Comparison of ENCODE assay signal across 20 cellular contexts in genomic region chr12:105399428-105400081, GRCh38.
"Had no signal": no experiment of that assay in that cellular context is flagged by ENCODE, and none has a peak within 500 bp of the region (broad histone marks: within the 10 kb centered on the region; RNA-seq: fewer than 3 reads in every experiment).

No MANE protein-coding gene starts in this region.

- H3K27ac Mint-ChIP-seq: activated B cell treated with CpG ODN at 0.5 μM for 24 hours; activated CD4-positive, alpha-beta T cell treated with anti-CD3 and anti-CD28 coated beads, Interleukin-2, amount 10 ng/mL, durations not matched to agents 24 days and 14 days; activated CD8-positive, alpha-beta memory T cell treated with anti-CD3 and anti-CD28 coated beads, Interleukin-2, amount 10 ng/mL, durations not matched to agents 7 days and 5 days; activated naive CD4-positive, alpha-beta T cell treated with anti-CD3 and anti-CD28 coated beads, Interleukin-2, amount 50 U/mL, for 72 hours; activated T-cell treated with anti-CD3 and anti-CD28 coated beads, Interleukin-2, amount 50 U/mL, for 24 hours; activated T-helper 1 cell treated with anti-CD3 and anti-CD28 coated beads, Interleukin-12 subunit alpha, Interleukin-12 subunit beta, Interleukin-2, Interleukin-4 antibody, amounts not matched to agents 30 ng/mL and 10 ng/mL and 1 ng/mL, durations not matched to agents 14 hours and 24 hours and 36 hours; T-helper 1 cell treated with Interleukin-12 subunit alpha and Interleukin-12 subunit beta and Interleukin-4 antibody, amounts not matched to agents 30 μg/mL and 1 μg/mL, for 36 hours had no signal

- ATAC-seq: activated CD8-positive, alpha-beta memory T cell treated with anti-CD3 and anti-CD28 coated beads, Interleukin-2, amount 10 ng/mL, durations not matched to agents 7 days and 5 days; activated naive CD4-positive, alpha-beta T cell treated with anti-CD3 and anti-CD28 coated beads, Interleukin-2, amount 50 U/mL, for 72 hours had no signal

- H2AFZ ChIP-seq: PC-9 had no signal

- H3K27ac ChIP-seq: brain microvascular endothelial cell, PC-9 had no signal

- H3K4me3 ChIP-seq: PC-9 had no signal

- H3K4me3 Mint-ChIP-seq: activated B cell treated with CpG ODN at 0.5 μM for 24 hours; activated CD4-positive, alpha-beta T cell treated with anti-CD3 and anti-CD28 coated beads, Interleukin-2, amount 10 ng/mL, durations not matched to agents 24 days and 14 days; activated CD8-positive, alpha-beta memory T cell treated with anti-CD3 and anti-CD28 coated beads, Interleukin-2, amount 10 ng/mL, durations not matched to agents 7 days and 5 days; activated T-cell treated with anti-CD3 and anti-CD28 coated beads, Interleukin-2, amount 50 U/mL, for 24 hours; activated T-helper 1 cell treated with anti-CD3 and anti-CD28 coated beads, Interleukin-12 subunit alpha, Interleukin-12 subunit beta, Interleukin-2, Interleukin-4 antibody, amounts not matched to agents 30 ng/mL and 10 ng/mL and 1 ng/mL, durations not matched to agents 14 hours and 24 hours and 36 hours; T-helper 1 cell treated with Interleukin-12 subunit alpha and Interleukin-12 subunit beta and Interleukin-4 antibody, amounts not matched to agents 30 μg/mL and 1 μg/mL, for 36 hours had no signal

- H3K36me3 ChIP-seq: brain microvascular endothelial cell had no signal

- H3K27me3 Mint-ChIP-seq: activated B cell treated with CpG ODN at 0.5 μM for 24 hours; activated CD4-positive, alpha-beta T cell treated with anti-CD3 and anti-CD28 coated beads, Interleukin-2, amount 10 ng/mL, durations not matched to agents 24 days and 14 days; activated CD8-positive, alpha-beta memory T cell treated with anti-CD3 and anti-CD28 coated beads, Interleukin-2, amount 10 ng/mL, durations not matched to agents 7 days and 5 days; activated T-cell treated with anti-CD3 and anti-CD28 coated beads, Interleukin-2, amount 50 U/mL, for 24 hours had no signal

- H3K27me3 ChIP-seq: brain microvascular endothelial cell had no signal

- DNase-seq: activated B cell treated with CpG ODN at 0.5 μM for 24 hours; activated CD4-positive, alpha-beta T cell treated with anti-CD3 and anti-CD28 coated beads for 1 hour; activated CD4-positive, alpha-beta T cell treated with anti-CD3 and anti-CD28 coated beads, Interleukin-2, amount 10 ng/mL, durations not matched to agents 24 days and 14 days; activated CD4-positive, alpha-beta T cell treated with anti-CD3 and anti-CD28 coated beads, Interleukin-2, amount 50 U/mL, for 48 hours; activated CD8-positive, alpha-beta memory T cell treated with anti-CD3 and anti-CD28 coated beads, Interleukin-2, amount 10 ng/mL, durations not matched to agents 7 days and 5 days; activated effector memory CD4-positive, alpha-beta T cell treated with Interleukin-2 at 50 U/mL for 16 hours; activated naive CD4-positive, alpha-beta T cell treated with Interleukin-2 at 50 U/mL for 16 hours; activated T-cell treated with anti-CD3 and anti-CD28 coated beads, Interleukin-2, amount 50 U/mL, for 24 hours; brain microvascular endothelial cell; MM.1S; NCI-H1105; NCI-H1436; NCI-H1694 treated with DMSO at 0.1 percent for 48 hours; NCI-H2029 treated with DMSO at 0.1 percent for 48 hours; NCI-H524; PC-9; SHP77 treated with DMSO at 0.1 percent for 48 hours had no signal

- H3K4me1 Mint-ChIP-seq: activated B cell treated with CpG ODN at 0.5 μM for 24 hours; activated CD4-positive, alpha-beta T cell treated with anti-CD3 and anti-CD28 coated beads, Interleukin-2, amount 10 ng/mL, durations not matched to agents 24 days and 14 days; activated CD8-positive, alpha-beta memory T cell treated with anti-CD3 and anti-CD28 coated beads, Interleukin-2, amount 10 ng/mL, durations not matched to agents 7 days and 5 days had no signal

- H3K4me2 ChIP-seq: PC-9 had no signal
